Comparison of ENCODE assay signal across 12 cellular contexts in genomic region chr7:131122394-131122793, GRCh38.
"Had no signal": no experiment of that assay in that cellular context is flagged by ENCODE, and none has a peak within 500 bp of the region (broad histone marks: within the 10 kb centered on the region; RNA-seq: fewer than 3 reads in every experiment).

No MANE protein-coding gene starts in this region.

- H3K4me1 Mint-ChIP-seq: nephron had no signal

- ATAC-seq: gastrocnemius medialis, left lobe of liver, psoas muscle, T-cell had no signal

- H3K27me3 Mint-ChIP-seq: T-cell had no signal

- DNase-seq: activated CD4-positive, alpha-beta T cell treated with anti-CD3 and anti-CD28 coated beads for 48 hours; activated T-cell treated with anti-CD3 and anti-CD28 coated beads, Interleukin-2, amount 50 U/mL, for 48 hours; effector CD8-positive, alpha-beta T cell; gastrocnemius medialis; islet precursor cell; mammary epithelial cell; psoas muscle; sigmoid colon; T-cell; T1000 had no signal

- H3K4me3 Mint-ChIP-seq: nephron, T-cell had no signal

- H3K27ac Mint-ChIP-seq: nephron, T-cell had no signal
